ENCODE assay signal across 15 cellular contexts in genomic region chr13:45167611-45168554, GRCh38. TPM values are rescaled to one million over a fixed set of nuclear protein-coding genes. Genes with fewer than 3 reads are reported as not detected.
A peak's percentile ranks its signal among the peaks of the same experiment; 100 is the strongest.
DNase-seq lines count a peak whose midpoint lies in the region; ATAC-seq, FAIRE-seq and TF ChIP-seq lines count a peak whose summit lies in the region.
"Had no signal": no experiment of that assay in that cellular context is flagged by ENCODE, and none has a peak within 500 bp of the region (broad histone marks: within the 10 kb centered on the region; RNA-seq: fewer than 3 reads in every experiment).

No MANE protein-coding gene starts in this region.

- H3K4me3 Mint-ChIP-seq in progenitor cell of endocrine pancreas (ENCODE audit: low read depth): no peak overlapping the region

- no peaks in the 10 kb centered on the region for H3K27me3 Mint-ChIP-seq in progenitor cell of endocrine pancreas

- no peak for TF ChIP-seq RAD21 in K562 (CRISPR knock-in tag; conservative IDR thresholded peaks at IDR 0.05 in 1 of 2, IDR thresholded peaks at IDR 0.05 in 1 of 2)

- WGBS in K562 (ENCODE audit: insufficient coverage, low coverage, missing lambda C conversion rate): 59% methylated on average over 5 of the region's 12 CpGs

- no peaks in the 10 kb centered on the region for H3K9me3 ChIP-seq in K562 (replicated peaks; ENCODE audit: control insufficient read depth, insufficient read depth, low read depth, low read length)
- H3K9me3 ChIP-seq: adrenal gland, Peyer's patch had no signal

- TF ChIP-seq CTCF in K562 (IDR thresholded peaks at IDR 0.05 in 2 of 3, conservative IDR thresholded peaks at IDR 0.05 in 1 of 3; ENCODE audit: insufficient read depth in 2 of 3, low read depth in 1 of 3, low read length in 3 of 3) (no peak), progenitor cell of endocrine pancreas (IDR thresholded peaks at IDR 0.05; ENCODE audit: unreplicated experiment) (no peak)

- peaks cover 5% of the 10 kb centered on the region; the same call in 2 of the 3 replicates for H3K79me2 ChIP-seq in K562 (ENCODE audit: control insufficient read depth, insufficient read depth, low read length)

- no peaks in the 10 kb centered on the region for H3K4me1 ChIP-seq in K562 (replicated peaks in 1 of 2; ENCODE audit: control insufficient read depth in 2 of 2, insufficient read depth in 2 of 2, low read length in 2 of 2)
- H3K4me1 ChIP-seq: adrenal gland; BLaER1 treated with 17β-estradiol and CSF1 and Interleukin-3, amounts not matched to agents 10 nM and 100 nM had no signal

- intact Hi-C loops in K562 (cut with micrococcal nuclease) (loop anchor here (5.0 kb wide), 1 partner anchor 101 kb away; no protein-coding TSS in a partner anchor), left colon (cut with DNase I, micrococcal nuclease) (no loop called here)

- in situ Hi-C loops in K562 (cut with MboI): no loop called here

- no peak for TF ChIP-seq POLR2A in K562 (conservative IDR thresholded peaks at IDR 0.05)

- H3K27ac Mint-ChIP-seq in progenitor cell of endocrine pancreas: no peak overlapping the region

- no peak for TF ChIP-seq EP300 in K562 (IDR thresholded peaks at IDR 0.05; ENCODE audit: low read length)

- H3K9me3 Mint-ChIP-seq in progenitor cell of endocrine pancreas (ENCODE audit: low read depth): no peaks in the 10 kb centered on the region

- no peak overlapping the region for H3K4me3 ChIP-seq in K562
- H3K4me3 ChIP-seq: adrenal gland; BLaER1 treated with 17β-estradiol and CSF1 and Interleukin-3, amounts not matched to agents 10 nM and 100 nM; Peyer's patch had no signal

- no peak overlapping the region for H3K9ac ChIP-seq in K562 (ENCODE audit: insufficient read depth in 1 of 2, low read depth in 2 of 2, low read length in 2 of 2)
- H3K9ac ChIP-seq: BLaER1 treated with 17β-estradiol and CSF1 and Interleukin-3, amounts not matched to agents 10 nM and 100 nM had no signal

- BruUV-seq in K562 (replicated peaks; lab: Mats Ljungman, UMichigan): no TSS peak

- H3K36me3 ChIP-seq in K562 (ENCODE audit: control insufficient read depth, insufficient read depth, low read length): peaks cover 19% of the 10 kb centered on the region
- H3K36me3 ChIP-seq: adrenal gland, Peyer's patch had no signal

- POLR2A ChIA-PET in K562 (lab: Yijun Ruan, JAX): interaction anchor here (0.7 kb wide), 1 partner anchor 91 kb away, joined by 3 read pairs; no protein-coding TSS in a partner anchor

- H3K4me1 Mint-ChIP-seq in progenitor cell of endocrine pancreas (ENCODE audit: low read depth): no peaks in the 10 kb centered on the region

- H3K4me2 ChIP-seq in K562 (ENCODE audit: insufficient read depth, low read length): no peak overlapping the region; the same call in 1 of the 2 replicates
- H3K4me2 ChIP-seq: BLaER1 treated with 17β-estradiol and CSF1 and Interleukin-3, amounts not matched to agents 10 nM and 100 nM had no signal

- no peak for ATAC-seq in K562
- peak; percentile 96 for ATAC-seq in left colon
- ATAC-seq: sciatic nerve had no signal

- peak; percentile 5 for DNase-seq in AG20443 (ENCODE audit: low spot score)
- DNase-seq in HUDEP-2 (lab: John Stamatoyannopoulos, UW; ENCODE audit: unreplicated experiment in 76 of 76): peak in 70 of 76 experiments; percentile 2 to 85 (median 39)
- DNase-seq in K562 (ENCODE audit: extremely low read depth in 1 of 4, low spot score in 3 of 4): peak in 2 of 4 experiments; percentile 3 to 7
- DNase-seq in left colon: peak; percentile 58 to 74
- no peak for DNase-seq in HuH-7.5 (ENCODE audit: low spot score)
- DNase-seq in progenitor cell of endocrine pancreas (ENCODE audit: low spot score, unreplicated experiment): no peak
- no peak for DNase-seq in dedifferentiated amniotic fluid mesenchymal stem cell (ENCODE audit: extremely low spot score)
- DNase-seq in AG08396 (ENCODE audit: low spot score): no peak
- DNase-seq: MM.1S had no signal

- H2AFZ ChIP-seq in K562 (ENCODE audit: low read depth, low read length): no peak overlapping the region

- FAIRE-seq in K562 (lab: Jason Lieb, UNC): no peak
- FAIRE-seq: endothelial cell of umbilical vein had no signal

- peaks cover 15% of the 10 kb centered on the region for H3K36me3 Mint-ChIP-seq in progenitor cell of endocrine pancreas (ENCODE audit: insufficient read depth)

- H3K27me3 ChIP-seq in K562 (ENCODE audit: control insufficient read depth in 2 of 2, insufficient read depth in 2 of 2, low read length in 2 of 2): no peaks in the 10 kb centered on the region
- H3K27me3 ChIP-seq: adrenal gland; BLaER1 treated with 17β-estradiol and CSF1 and Interleukin-3, amounts not matched to agents 10 nM and 100 nM; Peyer's patch had no signal

- H3K9me1 ChIP-seq in K562 (ENCODE audit: control insufficient read depth, insufficient read depth, low read length): no peaks in the 10 kb centered on the region

- H4K20me1 ChIP-seq in K562 (replicated peaks; ENCODE audit: control insufficient read depth, insufficient read depth, low read length): no peaks in the 10 kb centered on the region

- CTCF ChIA-PET in K562 (lab: Yijun Ruan, JAX; ENCODE audit: low intra/inter-chr PET ratio): no interaction called here

- H3K27ac ChIP-seq in K562 (ENCODE audit: extremely low read depth, low read depth, low read length): no peak overlapping the region
- H3K27ac ChIP-seq: adrenal gland; BLaER1 treated with 17β-estradiol and CSF1 and Interleukin-3, amounts not matched to agents 10 nM and 100 nM had no signal

TF ChIP-seq in K562, 482 proteins besides CTCF, POLR2A, EP300 and RAD21 (continues in another document):
- TF ChIP-seq SREBF2 (CRISPR knock-in tag; IDR thresholded peaks at IDR 0.05) (no peak), NFIC (IDR thresholded peaks at IDR 0.05) (0 out of 2 replicates have a peak, but pooled peaks have one; percentile 12)
- TF ChIP-seq, protein P1, sequence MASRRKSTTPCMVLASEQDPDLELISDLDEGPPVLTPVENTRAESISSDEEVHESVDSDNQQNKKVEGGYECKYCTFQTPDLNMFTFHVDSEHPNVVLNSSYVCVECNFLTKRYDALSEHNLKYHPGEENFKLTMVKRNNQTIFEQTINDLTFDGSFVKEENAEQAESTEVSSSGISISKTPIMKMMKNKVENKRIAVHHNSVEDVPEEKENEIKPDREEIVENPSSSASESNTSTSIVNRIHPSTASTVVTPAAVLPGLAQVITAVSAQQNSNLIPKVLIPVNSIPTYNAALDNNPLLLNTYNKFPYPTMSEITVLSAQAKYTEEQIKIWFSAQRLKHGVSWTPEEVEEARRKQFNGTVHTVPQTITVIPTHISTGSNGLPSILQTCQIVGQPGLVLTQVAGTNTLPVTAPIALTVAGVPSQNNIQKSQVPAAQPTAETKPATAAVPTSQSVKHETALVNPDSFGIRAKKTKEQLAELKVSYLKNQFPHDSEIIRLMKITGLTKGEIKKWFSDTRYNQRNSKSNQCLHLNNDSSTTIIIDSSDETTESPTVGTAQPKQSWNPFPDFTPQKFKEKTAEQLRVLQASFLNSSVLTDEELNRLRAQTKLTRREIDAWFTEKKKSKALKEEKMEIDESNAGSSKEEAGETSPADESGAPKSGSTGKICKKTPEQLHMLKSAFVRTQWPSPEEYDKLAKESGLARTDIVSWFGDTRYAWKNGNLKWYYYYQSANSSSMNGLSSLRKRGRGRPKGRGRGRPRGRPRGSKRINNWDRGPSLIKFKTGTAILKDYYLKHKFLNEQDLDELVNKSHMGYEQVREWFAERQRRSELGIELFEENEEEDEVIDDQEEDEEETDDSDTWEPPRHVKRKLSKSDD (conservative IDR thresholded peaks at IDR 0.05; ENCODE audit: low read length): no peak

RNA-seq across cellular contexts. Expression of gene KCTD4, which starts 33.0 kb away (rescaled TPM):
- total RNA-seq in K562 (2011; cell fraction: chromatin; rRNA removed; ENCODE audit: low replicate concordance): not detected in 2 replicates
- not detected in 2 replicates for total RNA-seq in K562 (2011; cell fraction: nucleolus; rRNA removed)
- not detected in 2 replicates for total RNA-seq in K562 (2011; cell fraction: nucleoplasm; rRNA removed)
- not detected in 2 replicates for total RNA-seq in K562 (2014; rRNA removed)
- not detected in 2 replicates for total RNA-seq in K562 (2014; rRNA removed; fragmentation: Illumina TruSeq; extraction: Trizol)
- not detected in 2 replicates for total RNA-seq in K562 (2015; rRNA removed; fragmentation: Illumina TruSeq; extraction: Trizol)
- not detected in 2 replicates for total RNA-seq in K562 (2021)
- polyA plus RNA-seq in K562 (2011; rRNA removed): not detected in 2 replicates
- polyA plus RNA-seq in K562 (2011; cell fraction: cytosol; rRNA removed): not detected in 2 replicates
- not detected in 2 replicates for polyA plus RNA-seq in K562 (2011; cell fraction: nucleus; rRNA removed)
- polyA plus RNA-seq in K562 (2012): not detected in 2 replicates
- polyA plus RNA-seq in K562 (2014; fragmentation: Illumina TruSeq; extraction: Trizol): not detected in 2 replicates
- not detected for polyA plus RNA-seq in K562 (2014; fragmentation: Nextera tagmentation; extraction: Ambion mirVana)
- polyA plus RNA-seq in K562 (2014; rRNA removed): not detected in 2 replicates
- not detected in 2 replicates for polyA minus RNA-seq in K562 (2011; rRNA and poly(A)+ RNA removed)
- polyA minus RNA-seq in K562 (2011; cell fraction: cytosol; rRNA and poly(A)+ RNA removed): not detected in 2 replicates
- not detected in 2 replicates for polyA minus RNA-seq in K562 (2011; cell fraction: nucleus; rRNA and poly(A)+ RNA removed)
- under 1 TPM in 1 of 2 donors, not detected in 1; 0.45 TPM for total RNA-seq in left colon
- total RNA-seq in progenitor cell of endocrine pancreas: not detected in 2 replicates
- total RNA-seq: adrenal gland, endothelial cell of umbilical vein, liver had no signal
- polyA plus RNA-seq: endothelial cell of umbilical vein had no signal

RNA-seq across cellular contexts. Expression of gene GTF2F2, which starts 47.6 kb away (rescaled TPM):
- total RNA-seq in K562 (2011; cell fraction: chromatin; rRNA removed; ENCODE audit: low replicate concordance): 11.2 and 29.0 TPM in 2 replicates
- 9.5 and 10.9 TPM in 2 replicates for total RNA-seq in K562 (2011; cell fraction: nucleolus; rRNA removed)
- total RNA-seq in K562 (2011; cell fraction: nucleoplasm; rRNA removed): 15.8 and 25.6 TPM in 2 replicates
- total RNA-seq in K562 (2014; rRNA removed) (27.8 and 32.4 TPM in 2 replicates), K562 (2014; rRNA removed; fragmentation: Illumina TruSeq; extraction: Trizol) (44.8 and 52.0 TPM in 2 replicates), K562 (2015; rRNA removed; fragmentation: Illumina TruSeq; extraction: Trizol) (35.4 and 38.3 TPM in 2 replicates), K562 (2021) (30.5 and 32.3 TPM in 2 replicates), left colon (10 to 100 TPM; 17.4 to 19.0 TPM), progenitor cell of endocrine pancreas (22.5 and 24.8 TPM in 2 replicates)
- polyA plus RNA-seq in K562 (2011; rRNA removed) (20.4 and 24.4 TPM in 2 replicates), K562 (2014; fragmentation: Illumina TruSeq; extraction: Trizol) (28.4 and 32.8 TPM in 2 replicates), K562 (2014; fragmentation: Nextera tagmentation; extraction: Ambion mirVana) (10 to 100 TPM; 19.7 to 22.6 TPM), K562 (2014; rRNA removed) (33.5 and 39.9 TPM in 2 replicates)
- polyA plus RNA-seq in K562 (2011; cell fraction: cytosol; rRNA removed): 5.0 and 8.5 TPM in 2 replicates
- polyA plus RNA-seq in K562 (2011; cell fraction: nucleus; rRNA removed): 4.1 and 6.8 TPM in 2 replicates
- polyA plus RNA-seq in K562 (2012): 18.9 and 22.7 TPM in 2 replicates
- 17.7 and 20.7 TPM in 2 replicates for polyA minus RNA-seq in K562 (2011; rRNA and poly(A)+ RNA removed)
- polyA minus RNA-seq in K562 (2011; cell fraction: cytosol; rRNA and poly(A)+ RNA removed): 7.2 and 9.9 TPM in 2 replicates
- 8.1 and 12.7 TPM in 2 replicates for polyA minus RNA-seq in K562 (2011; cell fraction: nucleus; rRNA and poly(A)+ RNA removed)

Comparison
In these comparisons a context has a peak if more than half of its experiments do, and no peak if none do; other contexts are left out.
1. DNase-seq: peak in AG20443 (single experiment), HUDEP-2 (70 of 76) and left colon (2 of 2); none in HuH-7.5 (single experiment), progenitor cell of endocrine pancreas (single experiment), dedifferentiated amniotic fluid mesenchymal stem cell (single experiment) and AG08396 (single experiment).